18 cellular contexts compared by ENCODE assay signal in genomic region chr5:2797981-2798380, GRCh38. TPM values are rescaled to one million over a fixed set of nuclear protein-coding genes. Genes with fewer than 3 reads are reported as not detected.
DNase-seq lines count a peak whose midpoint lies in the region; ATAC-seq and TF ChIP-seq lines count a peak whose summit lies in the region.
"Had no signal": no experiment of that assay in that cellular context is flagged by ENCODE, and none has a peak within 500 bp of the region (broad histone marks: within the 10 kb centered on the region; RNA-seq: fewer than 3 reads in every experiment).

No MANE protein-coding gene starts in this region.

- H3K4me3 ChIP-seq in GM23248 (no peak overlapping the region), PC-3 (ENCODE audit: low read length) (no peak overlapping the region), fibroblast of mammary gland (ENCODE audit: control insufficient read depth, low read depth, low read length) (no peak overlapping the region)
- H3K4me3 ChIP-seq: GM12878, GM23338 had no signal

- no peaks in the 10 kb centered on the region for H4K20me1 ChIP-seq in GM23248 (ENCODE audit: insufficient read depth)
- H4K20me1 ChIP-seq in PC-3 (ENCODE audit: low read length) = no peaks in the 10 kb centered on the region

- ATAC-seq in PC-3 (no peak), GM21825 (IDR thresholded peaks at IDR 0.05; ENCODE audit: unreplicated experiment) (no peak), GM18861 (IDR thresholded peaks at IDR 0.05; ENCODE audit: unreplicated experiment) (no peak), GM21529 (IDR thresholded peaks at IDR 0.05; ENCODE audit: unreplicated experiment) (no peak)
- ATAC-seq: GM12878, GM23338, HCT116, Panc1, T-cell had no signal

- CTCF ChIA-PET in PC-3 (lab: Charles Lee) = no interaction called here

- peak; percentile 43 for DNase-seq in Daoy (ENCODE audit: low read depth)
- DNase-seq in GM23248 = peak; percentile 6
- DNase-seq in PC-3 = peak; percentile 52
- peak; percentile 12 for DNase-seq in fibroblast of mammary gland (ENCODE audit: low read depth)
- DNase-seq in stimulated activated CD8-positive, alpha-beta memory T cell treated with anti-CD3 and anti-CD28 coated beads, Interleukin-4, amount 100 ng/mL, for 48 hours = no peak
- DNase-seq: Caco-2, NCI-H1436 treated with DMSO at 0.1 percent for 48 hours, NCI-H446 treated with DMSO at 0.1 percent for 48 hours, SHP77, SK-N-SH, T-cell had no signal

- H3K27ac ChIP-seq in GM23248 (no peak overlapping the region), PC-3 (ENCODE audit: low read length) (no peak overlapping the region)

- H3K79me2 ChIP-seq in GM23248 (ENCODE audit: insufficient read depth) = no peaks in the 10 kb centered on the region
- H3K79me2 ChIP-seq in PC-3 (ENCODE audit: low read length) = no peaks in the 10 kb centered on the region

- 43 to 44% methylated on average over 2 of the region's 2 CpGs for WGBS in GM23248 (ENCODE audit: low coverage in 1 of 2, low lambda C conversion rate in 2 of 2, missing lambda C conversion rate in 2 of 2), 2 experiments

- no peaks in the 10 kb centered on the region for H3K4me1 ChIP-seq in GM23248 (ENCODE audit: insufficient read depth)
- H3K4me1 ChIP-seq in PC-3 (ENCODE audit: insufficient read depth, low read length) = no peaks in the 10 kb centered on the region

- no TSS peak for BruUV-seq in PC-3 (replicated peaks; lab: Mats Ljungman, UMichigan)

- POLR2A ChIA-PET in PC-3 (lab: Charles Lee; ENCODE audit: unreplicated experiment) = no interaction called here

- TF ChIP-seq CTCF in PC-3 (conservative IDR thresholded peaks at IDR 0.05; ENCODE audit: low read depth, low read length) (no peak), fibroblast of mammary gland (conservative IDR thresholded peaks at IDR 0.05; ENCODE audit: control insufficient read depth, insufficient read depth, low read depth, low read length) (no peak)

- H3K36me3 ChIP-seq in GM23248 (ENCODE audit: low read depth) (no peaks in the 10 kb centered on the region), PC-3 (ENCODE audit: low read depth, low read length) (no peaks in the 10 kb centered on the region)

- no peak overlapping the region for H2AFZ ChIP-seq in GM23248
- no peak overlapping the region for H2AFZ ChIP-seq in PC-3 (ENCODE audit: low read length)
- H2AFZ ChIP-seq: GM23338 had no signal

- no peaks in the 10 kb centered on the region for H3F3A ChIP-seq in GM23248 (ENCODE audit: insufficient read depth)
- no peaks in the 10 kb centered on the region for H3F3A ChIP-seq in PC-3 (ENCODE audit: low read length, unreplicated experiment)

- in situ Hi-C loops in GM23248 (cut with MboI) = no loop called here

- no peaks in the 10 kb centered on the region for H3K9me3 ChIP-seq in GM23248 (ENCODE audit: low read depth)
- H3K9me3 ChIP-seq in PC-3 (ENCODE audit: low read length) = 0 out of 2 replicates have a peak, but pooled peaks cover 4% of the 10 kb centered on the region
- H3K9me3 ChIP-seq: SK-N-SH had no signal

- intact Hi-C loops in PC-3 (cut with micrococcal nuclease) = no loop called here

- H3K27me3 ChIP-seq in GM23248 (replicated peaks; ENCODE audit: insufficient read depth) (no peaks in the 10 kb centered on the region), PC-3 (ENCODE audit: low read length) (peaks cover 38% of the 10 kb centered on the region)

- no peak overlapping the region for H3K4me2 ChIP-seq in GM23248 (ENCODE audit: unreplicated experiment)
- H3K4me2 ChIP-seq in PC-3 (ENCODE audit: low read length) = no peak overlapping the region
- H3K4me2 ChIP-seq: GM23338, SK-N-SH had no signal

- no peaks in the 10 kb centered on the region for H3K9me2 ChIP-seq in GM23248 (ENCODE audit: insufficient read depth)
- H3K9me2 ChIP-seq in PC-3 (replicated peaks; ENCODE audit: low read length) = no peaks in the 10 kb centered on the region
- H3K9me2 ChIP-seq: SK-N-SH had no signal

- no peak overlapping the region for H3K9ac ChIP-seq in GM23248
- H3K9ac ChIP-seq in PC-3 (ENCODE audit: low read length) = no peak overlapping the region
- H3K9ac ChIP-seq: SK-N-SH had no signal

RNA-seq across cellular contexts. Expression of gene IRX2, which starts 46.5 kb away (rescaled TPM):
- 7.8 and 10.3 TPM in 2 replicates for total RNA-seq in Daoy (2014; rRNA removed; shearing (Covaris generic))
- 30.6 and 38.1 TPM in 2 replicates for total RNA-seq in GM23248 (2014; rRNA removed; shearing (Covaris generic))
- 6.1 TPM in 2 replicates for polyA plus RNA-seq in GM23248 (2016; fragmentation: Nextera tagmentation; extraction: Ambion mirVana)
- 10.4 and 13.2 TPM in 2 replicates for total RNA-seq in PC-3 (2014; rRNA removed)
- total RNA-seq: GM12878 had no signal
- polyA plus RNA-seq: GM12878, SK-N-SH had no signal
